9 cellular contexts compared by ENCODE assay signal in genomic region chr7:158815046-158815445, GRCh38. TPM values are rescaled to one million over a fixed set of nuclear protein-coding genes. Genes with fewer than 3 reads are reported as not detected.
DNase-seq lines count a peak whose midpoint lies in the region; ATAC-seq and TF ChIP-seq lines count a peak whose summit lies in the region.
"Had no signal": no experiment of that assay in that cellular context is flagged by ENCODE, and none has a peak within 500 bp of the region (broad histone marks: within the 10 kb centered on the region; RNA-seq: fewer than 3 reads in every experiment).

No MANE protein-coding gene starts in this region.

- ATAC-seq in Panc1 (peak; percentile 42; the same call in 1 of the 2 replicates), esophagus mucosa (no peak)

- intact Hi-C loops in Panc1 (cut with micrococcal nuclease; ENCODE audit: unreplicated experiment), result no loop called here

- H3K9me3 ChIP-seq in Panc1 (ENCODE audit: control insufficient read depth, insufficient read depth, low read depth, low read length) (no peaks in the 10 kb centered on the region), skeletal muscle tissue (ENCODE audit: control insufficient read depth in 3 of 3, low read length in 3 of 3) (no peaks in the 10 kb centered on the region)

- CTCF ChIA-PET in Panc1 (lab: Charles Lee), result interaction anchor here (0.6 kb wide), 2 partner anchors 41 to 419 kb away, joined by 4 read pairs; partner anchors contain the start of gene DYNC2I1

- POLR2A ChIA-PET in Panc1 (lab: Charles Lee), result interaction anchor here (0.6 kb wide), 3 partner anchors 19 to 49 kb away, joined by 3 to 8 read pairs (median 8); partner anchors contain the start of gene DYNC2I1

- H3K36me3 ChIP-seq in Panc1 (ENCODE audit: control insufficient read depth, insufficient read depth, low read length), result no peaks in the 10 kb centered on the region
- no peaks in the 10 kb centered on the region for H3K36me3 ChIP-seq in skeletal muscle tissue (ENCODE audit: control insufficient read depth in 3 of 3, insufficient read depth in 3 of 3, low read length in 3 of 3)

- BruUV-seq in Panc1 (replicated peaks; lab: Mats Ljungman, UMichigan), result no TSS peak

- H3K4me3 ChIP-seq in Panc1 (ENCODE audit: low read depth in 2 of 2, low read length in 2 of 2) (0 out of 4 replicates have a peak overlapping the region, but pooled peaks of 1 of the 2 experiments have one; percentile 4), fibroblast of pulmonary artery (replicated peaks; ENCODE audit: low read depth, low read length) (no peak overlapping the region), skeletal muscle tissue (ENCODE audit: low read length in 3 of 3) (peak overlapping the region in 1 of 3 donors; percentile 1)

- H3K27me3 ChIP-seq in Panc1 (ENCODE audit: control insufficient read depth, insufficient read depth, low read length) (no peaks in the 10 kb centered on the region), skeletal muscle tissue (ENCODE audit: control insufficient read depth in 3 of 3, insufficient read depth in 3 of 3, low read length in 3 of 3) (no peaks in the 10 kb centered on the region)

- H3K9ac ChIP-seq in skeletal muscle tissue (ENCODE audit: low read depth in 1 of 3, low read length in 3 of 3), result peak overlapping the region in 2 of 3 donors; percentile 10 to 63

- peaks cover 75% of the 10 kb centered on the region for H3K4me1 ChIP-seq in Panc1 (ENCODE audit: control insufficient read depth, insufficient read depth, low read length)
- peaks cover 60 to 65% (median 65%) of the 10 kb centered on the region in 3 donors for H3K4me1 ChIP-seq in skeletal muscle tissue (ENCODE audit: control insufficient read depth in 3 of 3, insufficient read depth in 3 of 3, low read length in 3 of 3)

- no peak for TF ChIP-seq CTCF in Panc1 (IDR thresholded peaks at IDR 0.05)
- TF ChIP-seq CTCF in fibroblast of pulmonary artery (IDR thresholded peaks at IDR 0.05; ENCODE audit: low read length, missing control alignments), result no peak

- in situ Hi-C loops in Panc1 (cut with HindIII; ENCODE audit: low pct_unique_long_range_greater_than_20kb, low sequenced_read_pairs), result no loop called here

- H3K27ac ChIP-seq in Panc1 (ENCODE audit: low read length), result peak overlapping the region; percentile 99
- peak overlapping the region; percentile 97 for H3K27ac ChIP-seq in skeletal muscle tissue (ENCODE audit: low read depth, low read length)

- DNase-seq in NCI-H1417 (lab: John Stamatoyannopoulos, UW), result peak in 2 of 3 experiments; percentile 49 to 80
- DNase-seq in NCI-H1417 treated with DMSO at 0.1 percent for 48 hours (lab: John Stamatoyannopoulos, UW), result no peak
- DNase-seq in Panc1 (ENCODE audit: low read depth, low spot score), result no peak
- peak; percentile 63 for DNase-seq in fibroblast of pulmonary artery (ENCODE audit: low read depth)
- no peak for DNase-seq in activated effector memory CD4-positive, alpha-beta T cell treated with anti-CD3 and anti-CD28 coated beads, Interleukin-2, amount 50 U/mL, for 16 hours
- DNase-seq in nucleus accumbens (lab: John Stamatoyannopoulos, UW), result no peak
- DNase-seq: T1000 had no signal

RNA-seq across cellular contexts. Expression of gene ESYT2, which starts 14.3 kb away (rescaled TPM):
- total RNA-seq in Panc1 (2021; ENCODE audit: unreplicated experiment) (92.7 TPM), skeletal muscle tissue (38.1 TPM), esophagus mucosa (41.4 TPM)
- 73.6 TPM for polyA plus RNA-seq in Panc1 (2012; ENCODE audit: insufficient read length)

RNA-seq across cellular contexts. Expression of gene DYNC2I1, which starts 41.3 kb away (rescaled TPM):
- 21.3 TPM for total RNA-seq in Panc1 (2021; ENCODE audit: unreplicated experiment)
- 40.1 TPM for polyA plus RNA-seq in Panc1 (2012; ENCODE audit: insufficient read length)
- 5.7 TPM for total RNA-seq in skeletal muscle tissue
- total RNA-seq in esophagus mucosa, result 6.6 TPM

Comparison
In these comparisons a context has a peak if more than half of its experiments do, and no peak if none do; other contexts are left out.
1. DNase-seq: peak in NCI-H1417 (2 of 3) and fibroblast of pulmonary artery (single experiment); none in NCI-H1417 treated with DMSO at 0.1 percent for 48 hours (single experiment), Panc1 (single experiment), activated effector memory CD4-positive, alpha-beta T cell treated with anti-CD3 and anti-CD28 coated beads, Interleukin-2, amount 50 U/mL, for 16 hours (single experiment) and nucleus accumbens (0 of 56).